ENCODE assay signal across 8 cellular contexts in the genomic region with DNA sequence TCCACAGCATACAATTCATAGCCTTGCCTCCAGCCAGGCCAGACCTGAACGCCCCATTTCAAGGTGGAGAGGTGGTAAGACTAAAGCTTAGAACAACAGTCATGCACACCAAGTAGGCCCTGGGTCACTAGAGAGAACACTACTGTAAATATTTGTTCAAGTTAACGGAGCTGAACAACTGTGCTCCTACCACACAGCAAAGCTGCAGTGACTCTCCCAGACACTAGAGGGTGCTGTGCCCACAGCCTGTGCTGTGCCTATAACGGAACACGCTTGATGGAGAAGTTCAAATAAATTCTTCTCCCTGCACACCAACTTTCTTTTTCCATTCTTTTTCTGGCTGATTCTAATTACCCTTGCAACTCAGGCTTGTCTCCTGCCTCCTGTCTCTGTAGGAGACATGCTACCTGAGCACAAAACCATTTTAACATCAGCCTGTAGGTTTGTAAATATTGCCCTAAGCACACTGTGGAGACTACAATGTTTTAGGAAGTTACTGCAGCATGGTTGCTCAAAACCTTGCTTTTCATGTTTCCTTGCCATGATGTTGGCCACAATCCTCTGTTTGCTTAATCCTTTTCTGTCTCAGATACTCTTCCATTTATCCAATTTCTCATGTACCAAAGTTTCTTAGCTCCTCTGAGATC.
A peak's percentile ranks its signal among the peaks of the same experiment; 100 is the strongest.
DNase-seq lines count a peak whose midpoint lies in the region; ATAC-seq, FAIRE-seq and TF ChIP-seq lines count a peak whose summit lies in the region.
"Not testable (repeated sequence)": the region's sequence is repeated elsewhere in the genome, so short reads cannot be mapped to it uniquely, and the experiment has no call there.

No MANE protein-coding gene starts in this region.

- ATAC-seq in GM19043 (IDR thresholded peaks at IDR 0.05; ENCODE audit: low read depth, unreplicated experiment), result peak; percentile 66
- peak; percentile 94 to 96 for ATAC-seq in lower lobe of right lung

- H3K27me3 ChIP-seq in BLaER1 treated with 17β-estradiol and CSF1 and Interleukin-3, amounts not matched to agents 10 nM and 100 nM; lower lobe of right lung (ENCODE audit: low read depth): not testable (repeated sequence)

- peak overlapping the region in 6 of 11 experiments; percentile 56 to 75 (median 74); a peak in 7 of 22 replicates for H3K4me2 ChIP-seq in BLaER1 treated with 17β-estradiol and CSF1 and Interleukin-3, amounts not matched to agents 10 nM and 100 nM

- H4K20me1 ChIP-seq in BLaER1 treated with 17β-estradiol and CSF1 and Interleukin-3, amounts not matched to agents 10 nM and 100 nM, result not testable (repeated sequence)

- H3K9ac ChIP-seq in BLaER1 treated with 17β-estradiol and CSF1 and Interleukin-3, amounts not matched to agents 10 nM and 100 nM, result not testable (repeated sequence)

- peak; percentile 85 for TF ChIP-seq CTCF in lower lobe of right lung (IDR thresholded peaks at IDR 0.05)

- DNase-seq in HTR-8/SVneo (ENCODE audit: insufficient read length, low spot score), result peak; percentile 34
- DNase-seq in NOMO-1 treated with DMSO at 0.1 percent for 48 hours (lab: John Stamatoyannopoulos, UW; ENCODE audit: unreplicated experiment), result peak; percentile 67
- DNase-seq in activated CD4-positive, alpha-beta T cell treated with anti-CD3 and anti-CD28 coated beads, Interleukin-2, amount 50 U/mL, for 48 hours, result peak; percentile 76 to 83
- DNase-seq in dermis blood vessel endothelial cell, result peak; percentile 59
- peak; percentile 81 for DNase-seq in lower lobe of right lung
- peak; percentile 47 for DNase-seq in stimulated activated CD8-positive, alpha-beta memory T cell treated with anti-CD3 and anti-CD28 coated beads, Interleukin-12 subunit alpha, Interleukin-12 subunit beta, amount 100 ng/mL, for 1 hour (ENCODE audit: low read depth)

- H3K27ac ChIP-seq in BLaER1 treated with 17β-estradiol and CSF1 and Interleukin-3, amounts not matched to agents 10 nM and 100 nM; lower lobe of right lung: not testable (repeated sequence)

- intact Hi-C loops in lower lobe of right lung (cut with DNase I), result not testable (repeated sequence)

- not testable (repeated sequence) for H3K36me3 ChIP-seq in BLaER1 treated with 17β-estradiol and CSF1 and Interleukin-3, amounts not matched to agents 10 nM and 100 nM; lower lobe of right lung

- FAIRE-seq in HTR-8/SVneo (lab: Jason Lieb, UNC), result not testable (repeated sequence)

- H3K4me1 ChIP-seq in BLaER1 treated with 17β-estradiol and CSF1 and Interleukin-3, amounts not matched to agents 10 nM and 100 nM, result peaks cover 0 to 26% (median 16%) of the 10 kb centered on the region in 10 experiments; a peak in 16 of 20 replicates
- not testable (repeated sequence) for H3K4me1 ChIP-seq in lower lobe of right lung

- H3K9me3 ChIP-seq in BLaER1 treated with 17β-estradiol and CSF1 and Interleukin-3, amounts not matched to agents 10 nM and 100 nM (replicated peaks in 1 of 11); lower lobe of right lung: not testable (repeated sequence)

- H3K4me3 ChIP-seq in BLaER1 treated with 17β-estradiol and CSF1 and Interleukin-3, amounts not matched to agents 10 nM and 100 nM; lower lobe of right lung: not testable (repeated sequence)
